ENCODE assay signal across 17 cellular contexts in genomic region chr6:137808836-137809315, GRCh38. TPM values are rescaled to one million over a fixed set of nuclear protein-coding genes. Genes with fewer than 3 reads are reported as not detected.
A peak's percentile ranks its signal among the peaks of the same experiment; 100 is the strongest.
DNase-seq lines count a peak whose midpoint lies in the region; ATAC-seq and TF ChIP-seq lines count a peak whose summit lies in the region.
"Had no signal": no experiment of that assay in that cellular context is flagged by ENCODE, and none has a peak within 500 bp of the region (broad histone marks: within the 10 kb centered on the region; RNA-seq: fewer than 3 reads in every experiment).

No MANE protein-coding gene starts in this region.

- intact Hi-C loops in IMR-90 (cut with micrococcal nuclease): no loop called here

- H3K4me1 ChIP-seq in IMR-90 (ENCODE audit: control insufficient read depth, insufficient read depth, low read length): peaks cover 8% of the 10 kb centered on the region; the same call in 1 of the 2 replicates
- H3K4me1 ChIP-seq in mesenchymal stem cell (ENCODE audit: control insufficient read depth, insufficient read depth, low read depth, low read length): peaks cover 8% of the 10 kb centered on the region

- peak; percentile 60 for DNase-seq in COLO829 (ENCODE audit: low spot score)
- DNase-seq in IMR-90: no peak
- DNase-seq in activated naive CD8-positive, alpha-beta T cell treated with anti-CD3 and anti-CD28 coated beads, Interleukin-2, amount 50 U/mL, for 24 hours: no peak
- DNase-seq in mesenchymal stem cell: no peak
- no peak for DNase-seq in iPS-NIHi7 (ENCODE audit: extremely low spot score)
- no peak for DNase-seq in SIG-M5 (lab: John Stamatoyannopoulos, UW)
- DNase-seq: activated CD8-positive, alpha-beta memory T cell treated with anti-CD3 and anti-CD28 coated beads for 24 hours; activated effector memory CD4-positive, alpha-beta T cell treated with Interleukin-2 at 50 U/mL for 16 hours; AML-193; endodermal cell; left cardiac atrium; mucosa of descending colon; NCI-H1105; NCI-H748 treated with DMSO at 0.1 percent for 48 hours; ovary had no signal

- H2AK9ac ChIP-seq in IMR-90 (replicated peaks; ENCODE audit: low read depth, low read length, poor library complexity): peak overlapping the region; percentile 60

- in situ Hi-C loops in IMR-90 (cut with MboI; ENCODE audit: low sequenced_read_pairs): no loop called here

- TF ChIP-seq CTCF in IMR-90 (conservative IDR thresholded peaks at IDR 0.05; ENCODE audit: low read depth, low read length): no peak

- H3K56ac ChIP-seq in IMR-90 (ENCODE audit: extremely low read depth, insufficient read depth, low read length): no peak overlapping the region

- ATAC-seq in IMR-90 (ENCODE audit: low read depth): no peak
- no peak for ATAC-seq in activated naive CD8-positive, alpha-beta T cell treated with anti-CD3 and anti-CD28 coated beads, Interleukin-2, amount 50 U/mL, for 24 hours
- ATAC-seq in HG03159 (IDR thresholded peaks at IDR 0.05; ENCODE audit: unreplicated experiment): no peak
- ATAC-seq: left cardiac atrium, sciatic nerve had no signal

- POLR2A ChIA-PET in IMR-90 (lab: Charles Lee; ENCODE audit: unreplicated experiment): no interaction called here

- no peak overlapping the region for H3K4me2 ChIP-seq in IMR-90 (ENCODE audit: low read depth, low read length)
- H3K4me2 ChIP-seq in mesenchymal stem cell (ENCODE audit: low read length, poor library complexity, severe bottlenecking): no peak overlapping the region

- peak overlapping the region in 1 of 2 experiments; percentile 68 for H2BK12ac ChIP-seq in mesenchymal stem cell (ENCODE audit: low read length in 2 of 2)

- no peaks in the 10 kb centered on the region for H3K27me3 Mint-ChIP-seq in activated naive CD8-positive, alpha-beta T cell treated with anti-CD3 and anti-CD28 coated beads, Interleukin-2, amount 50 U/mL, for 24 hours

- H4K5ac ChIP-seq in IMR-90 (ENCODE audit: low read depth, low read length): peak overlapping the region; percentile 30; the same call in 1 of the 2 replicates

- peak overlapping the region; percentile 59 to 68; a peak in 2 of 4 replicates for H4K8ac ChIP-seq in IMR-90 (ENCODE audit: low read depth in 2 of 2, low read length in 2 of 2)
- H4K8ac ChIP-seq in mesenchymal stem cell (ENCODE audit: low read length): peak overlapping the region; percentile 19

- H2AK5ac ChIP-seq in IMR-90 (ENCODE audit: low read depth, low read length): peak overlapping the region; percentile 81; the same call in 1 of the 2 replicates
- no peak overlapping the region for H2AK5ac ChIP-seq in mesenchymal stem cell (ENCODE audit: low read length, severe bottlenecking)

- H3K4me1 Mint-ChIP-seq in activated naive CD8-positive, alpha-beta T cell treated with anti-CD3 and anti-CD28 coated beads, Interleukin-2, amount 50 U/mL, for 24 hours: peaks cover 81% of the 10 kb centered on the region

- H2BK5ac ChIP-seq in IMR-90 (ENCODE audit: low read depth, low read length, poor library complexity, severe bottlenecking) (peak overlapping the region; percentile 4), mesenchymal stem cell (ENCODE audit: low read depth, low read length, poor library complexity, severe bottlenecking) (no peak overlapping the region)

- H3K18ac ChIP-seq in IMR-90 (ENCODE audit: low read depth, low read length) (peak overlapping the region; percentile 40; the same call in 1 of the 2 replicates), mesenchymal stem cell (ENCODE audit: low read depth in 1 of 2, low read length in 2 of 2) (peak overlapping the region in 1 of 2 experiments; percentile 29)

- H3K36me3 Mint-ChIP-seq in activated naive CD8-positive, alpha-beta T cell treated with anti-CD3 and anti-CD28 coated beads, Interleukin-2, amount 50 U/mL, for 24 hours (ENCODE audit: low read depth): no peaks in the 10 kb centered on the region

- H3K14ac ChIP-seq in IMR-90 (replicated peaks; ENCODE audit: low read depth, low read length): peak overlapping the region; percentile 37; the same call in 1 of the 2 replicates
- H3K14ac ChIP-seq in mesenchymal stem cell (ENCODE audit: low read length in 2 of 2): no peak overlapping the region

- H3K27me3 ChIP-seq in IMR-90 (ENCODE audit: control insufficient read depth, insufficient read depth, low read length) (no peaks in the 10 kb centered on the region), mesenchymal stem cell (ENCODE audit: control insufficient read depth in 1 of 2, insufficient read depth in 1 of 2, low read length in 2 of 2) (no peaks in the 10 kb centered on the region)
- H3K27me3 ChIP-seq: ovary had no signal

- H4K20me1 ChIP-seq in IMR-90 (ENCODE audit: insufficient read depth, low read length): no peaks in the 10 kb centered on the region

- no peak overlapping the region for H3K23ac ChIP-seq in IMR-90 (ENCODE audit: low read depth, low read length)
- H3K23ac ChIP-seq in mesenchymal stem cell (ENCODE audit: low read length in 2 of 2): no peak overlapping the region

- H2AFZ ChIP-seq in IMR-90 (replicated peaks; ENCODE audit: low read length, poor library complexity): peak overlapping the region; percentile 75
- no peak overlapping the region for H2AFZ ChIP-seq in mesenchymal stem cell (ENCODE audit: low read depth, low read length)

- CTCF ChIA-PET in IMR-90 (lab: Yijun Ruan, JAX): interaction anchor here (1.4 kb wide), 1 partner anchor 9 kb away, joined by 6 read pairs; no protein-coding TSS in a partner anchor

- H3K4ac ChIP-seq in IMR-90 (ENCODE audit: low read depth, low read length): peak overlapping the region; percentile 70
- no peak overlapping the region for H3K4ac ChIP-seq in mesenchymal stem cell (ENCODE audit: low read depth in 1 of 2, low read length in 2 of 2)

- H3K4me3 Mint-ChIP-seq in activated naive CD8-positive, alpha-beta T cell treated with anti-CD3 and anti-CD28 coated beads, Interleukin-2, amount 50 U/mL, for 24 hours: no peak overlapping the region
- H3K4me3 Mint-ChIP-seq: endodermal cell had no signal

- dilution Hi-C loops in IMR-90 (cut with HindIII; ENCODE audit: low sequenced_read_pairs, unreplicated experiment): no loop called here

- H3K36me3 ChIP-seq in IMR-90 (ENCODE audit: control insufficient read depth, insufficient read depth, low read length) (no peaks in the 10 kb centered on the region), mesenchymal stem cell (ENCODE audit: control insufficient read depth in 1 of 2, insufficient read depth in 2 of 2, low read depth in 1 of 2, low read length in 2 of 2) (no peaks in the 10 kb centered on the region)
- H3K36me3 ChIP-seq: ovary had no signal

- no TSS peak for BruUV-seq in IMR-90 (replicated peaks; lab: Mats Ljungman, UMichigan)

- H3K79me1 ChIP-seq in IMR-90 (ENCODE audit: low read depth in 1 of 2, low read length in 2 of 2) (no peaks in the 10 kb centered on the region), mesenchymal stem cell (replicated peaks; ENCODE audit: low read length, poor library complexity, severe bottlenecking) (no peaks in the 10 kb centered on the region)

- H2BK120ac ChIP-seq in IMR-90 (ENCODE audit: low read depth, low read length) (peak overlapping the region; percentile 89), mesenchymal stem cell (ENCODE audit: low read depth, low read length) (no peak overlapping the region)

- H3K9me3 ChIP-seq in IMR-90 (ENCODE audit: control insufficient read depth, insufficient read depth, low read length) (no peaks in the 10 kb centered on the region), mesenchymal stem cell (ENCODE audit: control insufficient read depth, low read length) (no peaks in the 10 kb centered on the region)
- H3K9me3 ChIP-seq: mucosa of descending colon, ovary had no signal

- H3K9me1 ChIP-seq in IMR-90 (ENCODE audit: insufficient read depth, low read length): peaks cover 6% of the 10 kb centered on the region

- no peak overlapping the region for H3K9ac ChIP-seq in IMR-90 (ENCODE audit: low read depth, low read length)
- H3K9ac ChIP-seq in mesenchymal stem cell (ENCODE audit: low read length): no peak overlapping the region

- H4K91ac ChIP-seq in IMR-90 (ENCODE audit: insufficient read depth, low read depth, low read length) (peak overlapping the region; percentile 66), mesenchymal stem cell (ENCODE audit: low read length) (peak overlapping the region; percentile 80)

- H3K27ac Mint-ChIP-seq in activated naive CD8-positive, alpha-beta T cell treated with anti-CD3 and anti-CD28 coated beads, Interleukin-2, amount 50 U/mL, for 24 hours: peak overlapping the region; percentile 24
- H3K27ac Mint-ChIP-seq: endodermal cell had no signal

- peak overlapping the region; percentile 77; the same call in 1 of the 2 replicates for H2BK20ac ChIP-seq in IMR-90 (ENCODE audit: low read depth, low read length)

- H3K9me3 Mint-ChIP-seq in activated naive CD8-positive, alpha-beta T cell treated with anti-CD3 and anti-CD28 coated beads, Interleukin-2, amount 50 U/mL, for 24 hours: peaks cover 5% of the 10 kb centered on the region
- H3K9me3 Mint-ChIP-seq: endodermal cell had no signal

- H2BK15ac ChIP-seq in IMR-90 (ENCODE audit: low read depth, low read length) (peak overlapping the region; percentile 25; the same call in 1 of the 3 replicates), mesenchymal stem cell (ENCODE audit: low read depth, poor library complexity, severe bottlenecking) (peak overlapping the region; percentile 39)

- WGBS in IMR-90 (ENCODE audit: extremely low coverage in 2 of 2, insufficient read length in 1 of 2), 2 experiments: 100% methylated on average over 3 of the region's 7 CpGs; no CpG with 5 or more reads in 1 of the 2 experiments
- WGBS in mesenchymal stem cell: 84% methylated on average over 7 of the region's 7 CpGs

- no peak overlapping the region for H3K4me3 ChIP-seq in IMR-90 (ENCODE audit: insufficient read depth, low read depth, low read length)
- no peak overlapping the region for H3K4me3 ChIP-seq in mesenchymal stem cell (ENCODE audit: insufficient read depth in 1 of 2, low read depth in 1 of 2, low read length in 2 of 2)
- H3K4me3 ChIP-seq: mucosa of descending colon, ovary had no signal

- TF ChIP-seq POLR2A in IMR-90 (IDR thresholded peaks at IDR 0.05; ENCODE audit: low read depth, low read length): no peak

- H3K27ac ChIP-seq in IMR-90 (ENCODE audit: insufficient read depth, low read length): no peak overlapping the region
- H3K27ac ChIP-seq in mesenchymal stem cell (ENCODE audit: low read length, poor library complexity, severe bottlenecking): no peak overlapping the region
- H3K27ac ChIP-seq: ovary had no signal

- TF ChIP-seq RAD21 in IMR-90 (IDR thresholded peaks at IDR 0.05; ENCODE audit: low read length): no peak

TF ChIP-seq in IMR-90, 13 proteins besides CTCF, POLR2A, EP300 and RAD21:
- no peak for TF ChIP-seq MAFK (IDR thresholded peaks at IDR 0.05; ENCODE audit: low read depth, low read length)
- TF ChIP-seq RFX5 (IDR thresholded peaks at IDR 0.05; ENCODE audit: low read depth, low read length): no peak
- no peak for TF ChIP-seq BHLHE40 (IDR thresholded peaks at IDR 0.05; ENCODE audit: low read depth, low read length)
- no peak for TF ChIP-seq SMC3 (IDR thresholded peaks at IDR 0.05; ENCODE audit: low read depth, low read length)

RNA-seq across cellular contexts. Expression of gene TNFAIP3, which starts 58.2 kb away (rescaled TPM):
- total RNA-seq in IMR-90 (2012; rRNA removed): 4.4 and 5.0 TPM in 2 replicates
- 12.6 and 14.2 TPM in 2 replicates for polyA plus RNA-seq in IMR-90 (2012; rRNA removed)
- polyA plus RNA-seq in IMR-90 (2012; cell fraction: cytosol; rRNA removed): 3.5 and 6.8 TPM in 2 replicates
- 29.5 and 108 TPM in 2 replicates for polyA plus RNA-seq in IMR-90 (2012; cell fraction: nucleus; rRNA removed; ENCODE audit: low replicate concordance)
- 8.2 TPM for polyA plus RNA-seq in mesenchymal stem cell (2013, experiment 1 of 2)
- polyA plus RNA-seq in mesenchymal stem cell (2013, experiment 2 of 2): 7.2 TPM
